8 cellular contexts compared by ENCODE assay signal in genomic region chr1:39268906-39269305, GRCh38.
DNase-seq lines count a peak whose midpoint lies in the region; ATAC-seq and TF ChIP-seq lines count a peak whose summit lies in the region.

No MANE protein-coding gene starts in this region.

- ATAC-seq in GM21447 (IDR thresholded peaks at IDR 0.05; ENCODE audit: unreplicated experiment) (no peak), HG03439 (IDR thresholded peaks at IDR 0.05; ENCODE audit: unreplicated experiment) (no peak), HG03354 (IDR thresholded peaks at IDR 0.05; ENCODE audit: poor library complexity, severe bottlenecking, unreplicated experiment) (no peak)

- DNase-seq in RWPE1 (ENCODE audit: low spot score): no peak
- DNase-seq in fibroblast of mammary gland (ENCODE audit: low read depth): no peak
- peak; percentile 24 for DNase-seq in retina
- no peak for DNase-seq in AG08395 (ENCODE audit: low spot score)

- H3K4me3 ChIP-seq in GM08714 (ENCODE audit: low read length): peak overlapping the region; percentile 71; the same call in 1 of the 2 replicates
- H3K4me3 ChIP-seq in fibroblast of mammary gland (ENCODE audit: control insufficient read depth, low read depth, low read length): peak overlapping the region; percentile 43

- H3K27ac ChIP-seq in RWPE1: peak overlapping the region; percentile 77

- CTCF ChIA-PET in RWPE1 (lab: Yijun Ruan, JAX): interaction anchor here (0.7 to 1.0 kb wide), 2 partner anchors 15 to 170 kb away, joined by 4 read pairs; no protein-coding TSS in a partner anchor

- TF ChIP-seq CTCF in RWPE1 (conservative IDR thresholded peaks at IDR 0.05; ENCODE audit: low read depth): no peak
- TF ChIP-seq CTCF in fibroblast of mammary gland (conservative IDR thresholded peaks at IDR 0.05; ENCODE audit: control insufficient read depth, insufficient read depth, low read depth, low read length): no peak

- POLR2A ChIA-PET in RWPE1 (lab: Yijun Ruan, JAX; ENCODE audit: low non-redundant PET): no interaction called here
